Comparison of ENCODE assay signal across 36 cellular contexts in the genomic region with DNA sequence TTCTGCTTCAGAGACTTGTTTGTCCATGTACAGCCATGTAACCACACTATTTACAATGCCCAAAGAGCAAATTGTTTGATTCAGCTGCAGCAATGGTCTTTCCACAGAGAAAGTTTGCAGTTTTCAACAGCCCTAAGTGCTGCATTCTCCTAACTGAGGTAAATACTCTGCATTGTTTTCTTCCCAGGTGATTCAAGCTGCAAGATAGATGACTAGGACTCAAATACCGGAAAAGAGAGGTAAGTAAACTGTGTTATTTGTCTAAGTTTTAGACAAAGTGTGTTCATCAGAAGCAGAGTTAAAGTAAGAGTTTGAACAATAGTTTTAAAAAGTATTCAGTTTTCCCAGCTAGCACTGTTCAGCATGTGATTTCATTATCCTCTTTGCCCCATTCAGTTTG.
"Had no signal": no experiment of that assay in that cellular context is flagged by ENCODE, and none has a peak within 500 bp of the region (broad histone marks: within the 10 kb centered on the region; RNA-seq: fewer than 3 reads in every experiment).

No MANE protein-coding gene starts in this region.

- H3K4me1 Mint-ChIP-seq: activated B cell treated with CpG ODN at 0.5 μM for 24 hours; activated CD8-positive, alpha-beta memory T cell treated with anti-CD3 and anti-CD28 coated beads, Interleukin-2, amount 10 ng/mL, durations not matched to agents 7 days and 5 days; activated naive CD4-positive, alpha-beta T cell treated with anti-CD3 and anti-CD28 coated beads, Interleukin-2, amount 50 U/mL, for 24 hours; activated naive CD8-positive, alpha-beta T cell treated with anti-CD3 and anti-CD28 coated beads for 36 hours; activated naive CD8-positive, alpha-beta T cell treated with anti-CD3 and anti-CD28 coated beads, Interleukin-2, amount 50 U/mL, for 24 hours; central memory CD8-positive, alpha-beta T cell; T-helper 17 cell had no signal

- H3K36me3 Mint-ChIP-seq: activated CD8-positive, alpha-beta memory T cell treated with anti-CD3 and anti-CD28 coated beads, Interleukin-2, amount 10 ng/mL, durations not matched to agents 7 days and 5 days; activated naive CD4-positive, alpha-beta T cell treated with anti-CD3 and anti-CD28 coated beads, Interleukin-2, amount 50 U/mL, for 24 hours; activated naive CD8-positive, alpha-beta T cell treated with anti-CD3 and anti-CD28 coated beads for 36 hours had no signal

- H3K9me3 Mint-ChIP-seq: activated T-helper 1 cell treated with anti-CD3 and anti-CD28 coated beads, Interleukin-12 subunit alpha, Interleukin-12 subunit beta, Interleukin-2, Interleukin-4 antibody, amounts not matched to agents 30 ng/mL and 10 ng/mL and 1 ng/mL, durations not matched to agents 14 hours and 24 hours and 36 hours; dendritic cell treated with granulocyte-macrophage colony-stimulating factor and Interleukin-4, amounts not matched to agents 40 ng/mL and 50 ng/mL, for 4 days had no signal

- H3K27me3 Mint-ChIP-seq: activated B cell treated with CpG ODN at 0.5 μM for 24 hours; activated CD8-positive, alpha-beta memory T cell treated with anti-CD3 and anti-CD28 coated beads, Interleukin-2, amount 10 ng/mL, durations not matched to agents 7 days and 5 days; activated naive CD4-positive, alpha-beta T cell treated with anti-CD3 and anti-CD28 coated beads, Interleukin-2, amount 50 U/mL, for 24 hours; activated naive CD8-positive, alpha-beta T cell treated with anti-CD3 and anti-CD28 coated beads for 36 hours; activated naive CD8-positive, alpha-beta T cell treated with anti-CD3 and anti-CD28 coated beads, Interleukin-2, amount 50 U/mL, for 24 hours; central memory CD8-positive, alpha-beta T cell; dendritic cell treated with granulocyte-macrophage colony-stimulating factor and Interleukin-4, amounts not matched to agents 40 ng/mL and 50 ng/mL, for 4 days; T-helper 17 cell had no signal

- H3K4me3 ChIP-seq: adrenal gland, body of pancreas, coronary artery, dorsolateral prefrontal cortex, esophagus squamous epithelium, gastroesophageal sphincter, heart right ventricle had no signal

- DNase-seq: activated B cell treated with CpG ODN at 0.5 μM for 24 hours; activated CD4-positive, alpha-beta T cell treated with anti-CD3 and anti-CD28 coated beads for 48 hours; activated CD4-positive, alpha-beta T cell treated with anti-CD3 and anti-CD28 coated beads, Interleukin-2, amount 50 U/mL, for 1 hour; activated CD4-positive, alpha-beta T cell treated with anti-CD3 and anti-CD28 coated beads, Interleukin-2, amount 50 U/mL, for 48 hours; activated CD8-positive, alpha-beta memory T cell treated with anti-CD3 and anti-CD28 coated beads, Interleukin-2, amount 10 ng/mL, durations not matched to agents 7 days and 5 days; activated CD8-positive, alpha-beta memory T cell treated with anti-CD3 and anti-CD28 coated beads, Interleukin-2, amount 50 U/mL, for 4 hours; activated CD8-positive, alpha-beta T cell treated with anti-CD3 and anti-CD28 coated beads, Interleukin-2, amount 10 ng/mL, durations not matched to agents 7 days and 5 days; activated effector memory CD4-positive, alpha-beta T cell treated with anti-CD3 and anti-CD28 coated beads, Interleukin-2, amount 50 U/mL, for 16 hours; activated naive CD4-positive, alpha-beta T cell treated with anti-CD3 and anti-CD28 coated beads for 36 hours; activated naive CD8-positive, alpha-beta T cell treated with anti-CD3 and anti-CD28 coated beads for 36 hours; activated naive CD8-positive, alpha-beta T cell treated with anti-CD3 and anti-CD28 coated beads, Interleukin-2, amount 50 U/mL, for 24 hours; activated T-cell treated with anti-CD3 and anti-CD28 coated beads, Interleukin-2, amount 50 U/mL, for 1 hour; activated T-cell treated with anti-CD3 and anti-CD28 coated beads, Interleukin-2, amount 50 U/mL, for 48 hours; adrenal gland; amygdala; aorta; body of pancreas; dorsolateral prefrontal cortex; effector memory CD4-positive, alpha-beta T cell; endodermal cell; esophagus squamous epithelium; foreskin melanocyte; heart right ventricle; T-helper 1 cell; T-helper 17 cell; T1000; WERI-Rb-1 had no signal

- H3K27me3 ChIP-seq: adrenal gland, body of pancreas, dorsolateral prefrontal cortex, esophagus squamous epithelium, gastroesophageal sphincter, heart right ventricle had no signal

- ATAC-seq: activated CD4-positive, CD25-positive, alpha-beta regulatory T cell treated with anti-CD3 and anti-CD28 coated beads, Interleukin-2, amount 50 U/mL, for 24 hours; activated CD8-positive, alpha-beta memory T cell treated with anti-CD3 and anti-CD28 coated beads, Interleukin-2, amount 10 ng/mL, durations not matched to agents 7 days and 5 days; activated CD8-positive, alpha-beta T cell treated with anti-CD3 and anti-CD28 coated beads, Interleukin-2, amount 10 ng/mL, durations not matched to agents 7 days and 5 days; activated naive CD8-positive, alpha-beta T cell treated with anti-CD3 and anti-CD28 coated beads, Interleukin-2, amount 50 U/mL, for 24 hours; body of pancreas; gastroesophageal sphincter; heart right ventricle; T-helper 17 cell had no signal

- H3K27ac ChIP-seq: adrenal gland, body of pancreas, coronary artery, dorsolateral prefrontal cortex, esophagus squamous epithelium, gastroesophageal sphincter, heart right ventricle, WERI-Rb-1 had no signal

- H3K27ac Mint-ChIP-seq: activated B cell treated with CpG ODN at 0.5 μM for 24 hours; activated CD8-positive, alpha-beta memory T cell treated with anti-CD3 and anti-CD28 coated beads, Interleukin-2, amount 10 ng/mL, durations not matched to agents 7 days and 5 days; activated CD8-positive, alpha-beta T cell treated with anti-CD3 and anti-CD28 coated beads, Interleukin-2, amount 10 ng/mL, durations not matched to agents 7 days and 5 days; activated naive CD4-positive, alpha-beta T cell treated with anti-CD3 and anti-CD28 coated beads for 36 hours; activated naive CD4-positive, alpha-beta T cell treated with anti-CD3 and anti-CD28 coated beads, Interleukin-2, amount 50 U/mL, for 24 hours; activated naive CD8-positive, alpha-beta T cell treated with anti-CD3 and anti-CD28 coated beads for 36 hours; activated naive CD8-positive, alpha-beta T cell treated with anti-CD3 and anti-CD28 coated beads, Interleukin-2, amount 50 U/mL, for 24 hours; activated T-helper 1 cell treated with anti-CD3 and anti-CD28 coated beads, Interleukin-12 subunit alpha, Interleukin-12 subunit beta, Interleukin-2, Interleukin-4 antibody, amounts not matched to agents 30 ng/mL and 10 ng/mL and 1 ng/mL, durations not matched to agents 14 hours and 24 hours and 36 hours; activated T-helper 2 cell treated with anti-CD3 and anti-CD28 coated beads, Interferon-gamma antibody, Interleukin-2, Interleukin-4, amounts not matched to agents 10 μg/mL and 5 μg/mL and 100 μg/mL, durations not matched to agents 14 hours and 24 hours and 36 hours; dendritic cell treated with granulocyte-macrophage colony-stimulating factor and Interleukin-4, amounts not matched to agents 40 ng/mL and 50 ng/mL, for 4 days; endodermal cell; T-helper 17 cell; T-helper 2 cell treated with Interferon-gamma antibody and Interleukin-4, amounts not matched to agents 5 μg/mL and 100 μg/mL, for 36 hours had no signal

- H3K4me1 ChIP-seq: adrenal gland, body of pancreas, esophagus squamous epithelium, gastroesophageal sphincter, heart right ventricle had no signal

- H3K9me3 ChIP-seq: adrenal gland, body of pancreas, esophagus squamous epithelium had no signal

- H3K36me3 ChIP-seq: adrenal gland, esophagus squamous epithelium, gastroesophageal sphincter, heart right ventricle, WERI-Rb-1 had no signal

- H3K4me3 Mint-ChIP-seq: activated B cell treated with CpG ODN at 0.5 μM for 24 hours; activated CD8-positive, alpha-beta memory T cell treated with anti-CD3 and anti-CD28 coated beads, Interleukin-2, amount 10 ng/mL, durations not matched to agents 7 days and 5 days; activated CD8-positive, alpha-beta T cell treated with anti-CD3 and anti-CD28 coated beads, Interleukin-2, amount 10 ng/mL, durations not matched to agents 7 days and 5 days; activated naive CD4-positive, alpha-beta T cell treated with anti-CD3 and anti-CD28 coated beads for 36 hours; activated naive CD4-positive, alpha-beta T cell treated with anti-CD3 and anti-CD28 coated beads, Interleukin-2, amount 50 U/mL, for 24 hours; activated naive CD8-positive, alpha-beta T cell treated with anti-CD3 and anti-CD28 coated beads for 36 hours; activated naive CD8-positive, alpha-beta T cell treated with anti-CD3 and anti-CD28 coated beads, Interleukin-2, amount 50 U/mL, for 24 hours; activated T-helper 1 cell treated with anti-CD3 and anti-CD28 coated beads, Interleukin-12 subunit alpha, Interleukin-12 subunit beta, Interleukin-2, Interleukin-4 antibody, amounts not matched to agents 30 ng/mL and 10 ng/mL and 1 ng/mL, durations not matched to agents 14 hours and 24 hours and 36 hours; central memory CD8-positive, alpha-beta T cell; dendritic cell treated with granulocyte-macrophage colony-stimulating factor and Interleukin-4, amounts not matched to agents 40 ng/mL and 50 ng/mL, for 4 days; endodermal cell; T-helper 17 cell; T-helper 2 cell treated with Interferon-gamma antibody and Interleukin-4, amounts not matched to agents 5 μg/mL and 100 μg/mL, for 36 hours had no signal
